1 cellular context compared by ENCODE assay signal in the genomic region with DNA sequence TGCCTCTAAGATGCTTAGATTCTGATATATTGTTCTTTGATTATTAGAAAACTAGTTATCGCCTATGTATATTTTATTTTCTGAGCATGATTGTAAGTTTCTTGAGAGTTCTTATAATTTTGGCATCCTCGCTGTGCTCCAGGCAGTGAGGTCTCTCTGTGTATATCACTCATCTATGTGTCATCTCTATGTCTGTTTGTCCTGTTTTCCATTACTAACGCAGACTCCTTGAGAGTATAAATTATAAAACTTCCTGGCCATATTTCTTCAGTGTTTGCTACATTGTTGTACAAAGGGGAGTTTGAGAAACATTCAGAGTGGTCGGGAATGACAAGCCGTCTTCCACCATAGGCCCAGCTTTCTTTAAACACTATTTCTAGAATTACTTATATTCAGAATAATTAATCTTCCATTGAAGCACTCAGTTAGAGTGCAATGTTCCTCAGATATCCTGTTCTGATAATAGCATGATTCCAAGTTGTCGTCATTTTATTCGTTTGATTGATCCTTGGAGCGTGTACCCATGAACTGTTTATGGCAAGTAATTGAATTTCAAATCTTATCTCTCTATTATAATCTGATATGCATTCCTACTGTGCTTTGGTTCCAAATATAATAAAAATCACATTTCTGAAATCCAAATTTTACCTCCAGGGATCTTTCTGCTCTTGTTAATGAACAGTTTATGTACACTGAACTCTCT.
A peak's percentile ranks its signal among the peaks of the same experiment; 100 is the strongest.
TF ChIP-seq lines count a peak whose summit lies in the region.

No MANE protein-coding gene starts in this region.

TF ChIP-seq in SK-N-SH treated with all-trans-retinoic acid at 6 μM for 48 hours, 23 proteins besides CTCF, POLR2A, EP300 and RAD21 (continued from another document):
- TF ChIP-seq, protein P1, sequence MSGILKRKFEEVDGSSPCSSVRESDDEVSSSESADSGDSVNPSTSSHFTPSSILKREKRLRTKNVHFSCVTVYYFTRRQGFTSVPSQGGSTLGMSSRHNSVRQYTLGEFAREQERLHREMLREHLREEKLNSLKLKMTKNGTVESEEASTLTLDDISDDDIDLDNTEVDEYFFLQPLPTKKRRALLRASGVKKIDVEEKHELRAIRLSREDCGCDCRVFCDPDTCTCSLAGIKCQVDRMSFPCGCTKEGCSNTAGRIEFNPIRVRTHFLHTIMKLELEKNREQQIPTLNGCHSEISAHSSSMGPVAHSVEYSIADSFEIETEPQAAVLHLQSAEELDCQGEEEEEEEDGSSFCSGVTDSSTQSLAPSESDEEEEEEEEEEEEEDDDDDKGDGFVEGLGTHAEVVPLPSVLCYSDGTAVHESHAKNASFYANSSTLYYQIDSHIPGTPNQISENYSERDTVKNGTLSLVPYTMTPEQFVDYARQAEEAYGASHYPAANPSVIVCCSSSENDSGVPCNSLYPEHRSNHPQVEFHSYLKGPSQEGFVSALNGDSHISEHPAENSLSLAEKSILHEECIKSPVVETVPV (CRISPR knock-in tag; IDR thresholded peaks at IDR 0.05): no peak
- no peak for TF ChIP-seq RARB (CRISPR knock-in tag; IDR thresholded peaks at IDR 0.05)
- 0 out of 2 replicates have a peak, but pooled peaks have one; percentile 28 for TF ChIP-seq ISL1 (CRISPR knock-in tag; IDR thresholded peaks at IDR 0.05)
- no peak for TF ChIP-seq ZFP3 (CRISPR knock-in tag; IDR thresholded peaks at IDR 0.05)
- no peak for TF ChIP-seq ESRRG (CRISPR knock-in tag; IDR thresholded peaks at IDR 0.05)
- TF ChIP-seq ZNF70 (CRISPR knock-in tag; IDR thresholded peaks at IDR 0.05): no peak
